Comparison of ENCODE assay signal across 8 cellular contexts in the genomic region with DNA sequence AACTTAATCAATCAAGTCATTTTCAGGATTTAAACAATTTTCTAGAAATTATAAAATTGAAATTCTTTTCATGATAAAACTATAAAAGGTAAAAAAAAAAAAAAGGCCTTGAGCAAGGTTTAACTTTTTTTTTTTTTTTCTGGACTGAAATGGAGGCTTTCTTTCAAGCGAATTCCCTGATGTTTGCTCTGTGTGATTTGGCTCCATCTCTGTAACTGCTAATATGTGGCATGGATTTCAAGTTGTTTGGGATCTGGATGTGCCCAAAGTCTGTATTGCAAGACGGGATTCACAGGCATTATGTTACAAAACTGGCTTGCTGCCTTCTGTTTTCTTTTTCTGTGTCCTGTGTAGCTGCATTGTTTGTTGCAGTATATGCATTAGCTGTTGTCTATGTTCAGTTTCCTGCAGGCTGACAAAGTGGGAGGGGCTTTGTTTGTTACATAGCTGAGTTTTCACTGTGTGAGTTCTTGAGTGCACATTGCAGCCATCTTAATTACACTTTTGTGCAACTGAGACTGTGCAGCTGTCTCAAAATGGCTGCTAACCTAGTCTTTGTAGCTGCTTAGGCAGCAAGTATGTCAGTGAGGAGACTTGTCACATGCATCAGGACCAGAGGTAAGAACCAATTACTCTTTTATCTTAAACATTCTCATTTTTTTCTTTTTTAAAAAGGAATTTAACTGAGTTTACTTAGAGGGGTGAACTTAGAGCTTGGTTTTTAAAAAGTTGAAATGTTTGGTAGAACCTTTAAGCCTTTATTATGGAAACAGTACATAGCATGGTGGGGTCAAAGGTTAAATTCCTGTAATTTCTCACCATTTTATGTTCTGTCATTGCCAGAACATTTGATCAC. TPM values are rescaled to one million over a fixed set of nuclear protein-coding genes. Genes with fewer than 3 reads are reported as not detected.
DNase-seq lines count a peak whose midpoint lies in the region; TF ChIP-seq lines count a peak whose summit lies in the region.

No MANE protein-coding gene starts in this region.

- DNase-seq in NCI-H748 (lab: John Stamatoyannopoulos, UW; ENCODE audit: unreplicated experiment) (peak; percentile 58), NCI-H748 treated with DMSO at 0.1 percent for 48 hours (lab: John Stamatoyannopoulos, UW) (no peak), HFF-Myc (ENCODE audit: extremely low read depth, low read depth) (peak; percentile 90), NAMALWA (ENCODE audit: low spot score) (peak; percentile 98), SW480 (ENCODE audit: low spot score) (peak; percentile 70), iPS DF 4.7 (ENCODE audit: extremely low read depth, low spot score) (peak; percentile 60), skeletal muscle cell (ENCODE audit: low read depth) (peak; percentile 81)

- peaks cover 86% of the 10 kb centered on the region for H3K36me3 Mint-ChIP-seq in brain

- H3K9me3 Mint-ChIP-seq in brain = peaks cover 50 to 81% (median 68%) of the 10 kb centered on the region in 5 experiments

- H3K4me3 Mint-ChIP-seq in brain = peak overlapping the region; percentile 82 to 91 (median 83)

- TF ChIP-seq CTCF in HFF-Myc (IDR thresholded peaks at IDR 0.05; ENCODE audit: low read depth, low read length, missing control alignments) (no peak), brain (conservative IDR thresholded peaks at IDR 0.05) (no peak)

- H3K27me3 Mint-ChIP-seq in brain = no peaks in the 10 kb centered on the region

- H3K4me3 ChIP-seq in HFF-Myc (replicated peaks; ENCODE audit: low read depth, low read length) (peak overlapping the region; percentile 30), skeletal muscle cell (ENCODE audit: low read depth, low read length) (peak overlapping the region; percentile 26)

- peak overlapping the region; percentile 94 to 100 (median 97) for H3K27ac Mint-ChIP-seq in brain

- peaks cover 48% of the 10 kb centered on the region for H3K4me1 Mint-ChIP-seq in brain

RNA-seq across cellular contexts. Expression of a gene that starts 19.5 kb away (rescaled TPM):
- polyA plus RNA-seq in brain (ENCODE audit: insufficient read depth, low read depth, low replicate concordance) = 23.9 TPM
